In the genomic region with DNA sequence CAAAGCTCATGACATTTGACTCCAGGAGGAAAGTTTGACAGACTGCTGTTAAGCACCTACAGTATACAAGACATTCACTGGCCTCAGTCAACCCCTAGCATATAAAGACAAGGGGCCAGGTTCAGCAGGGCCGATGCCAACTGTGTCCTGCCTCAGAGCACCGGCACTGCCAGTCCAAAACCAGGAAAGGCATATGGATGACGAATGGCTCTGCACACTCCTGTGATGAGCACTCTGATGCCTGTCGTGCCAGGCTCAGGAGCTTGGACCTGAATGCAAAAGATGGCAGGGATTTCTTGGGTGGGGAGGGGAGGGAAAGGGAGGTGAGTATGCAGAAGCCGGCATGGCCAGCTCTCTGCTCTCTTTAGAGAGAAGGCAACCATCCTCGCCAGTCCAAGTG, we compare ENCODE assay signal across 20 cellular contexts. TPM values are rescaled to one million over a fixed set of nuclear protein-coding genes. Genes with fewer than 3 reads are reported as not detected.
"Had no signal": no experiment of that assay in that cellular context is flagged by ENCODE, and none has a peak within 500 bp of the region (broad histone marks: within the 10 kb centered on the region; RNA-seq: fewer than 3 reads in every experiment).

No MANE protein-coding gene starts in this region.

- H3K4me1 Mint-ChIP-seq: immature natural killer cell, naive B cell had no signal

- H3K9me3 Mint-ChIP-seq: immature natural killer cell, naive B cell, nephron had no signal

- DNase-seq: central memory CD4-positive, alpha-beta T cell; effector memory CD4-positive, alpha-beta T cell; esophagus squamous epithelium; foreskin fibroblast; immature natural killer cell; kidney; left cardiac atrium; left ventricle myocardium superior; mesenchymal stem cell; naive B cell; psoas muscle; retina; stimulated activated CD4-positive, alpha-beta T cell treated with anti-CD3 and anti-CD28 coated beads, Interleukin-12 subunit alpha, Interleukin-12 subunit beta, amount 100 ng/mL, for 4 hours; stimulated activated naive CD4-positive, alpha-beta T cell treated with Interleukin-2 at 50 U/mL for 16 hours; transverse colon had no signal

- H3K36me3 Mint-ChIP-seq: immature natural killer cell, naive B cell had no signal

- ATAC-seq: left cardiac atrium, left ventricle myocardium superior, psoas muscle, sciatic nerve had no signal

- H3K4me3 Mint-ChIP-seq: immature natural killer cell, naive B cell, nephron had no signal

- H3K27ac ChIP-seq: epithelial cell of prostate, psoas muscle, skin epidermis had no signal

- H3K36me3 ChIP-seq: esophagus squamous epithelium, transverse colon had no signal

- H3K9me3 ChIP-seq: esophagus squamous epithelium, psoas muscle, transverse colon had no signal

- H3K27ac Mint-ChIP-seq: immature natural killer cell, naive B cell, nephron had no signal

- H3K27me3 ChIP-seq: esophagus squamous epithelium, transverse colon had no signal

- H3K4me3 ChIP-seq: esophagus squamous epithelium, lung, psoas muscle, skin epidermis, transverse colon had no signal

RNA-seq across cellular contexts. Expression of a gene that starts 38.9 kb away (rescaled TPM):
- polyA plus RNA-seq: immature natural killer cell had no signal

RNA-seq across cellular contexts. Expression of a gene that starts 39.0 kb away (rescaled TPM):
- polyA plus RNA-seq: immature natural killer cell had no signal
